ENCODE assay signal across 8 cellular contexts in the genomic region with DNA sequence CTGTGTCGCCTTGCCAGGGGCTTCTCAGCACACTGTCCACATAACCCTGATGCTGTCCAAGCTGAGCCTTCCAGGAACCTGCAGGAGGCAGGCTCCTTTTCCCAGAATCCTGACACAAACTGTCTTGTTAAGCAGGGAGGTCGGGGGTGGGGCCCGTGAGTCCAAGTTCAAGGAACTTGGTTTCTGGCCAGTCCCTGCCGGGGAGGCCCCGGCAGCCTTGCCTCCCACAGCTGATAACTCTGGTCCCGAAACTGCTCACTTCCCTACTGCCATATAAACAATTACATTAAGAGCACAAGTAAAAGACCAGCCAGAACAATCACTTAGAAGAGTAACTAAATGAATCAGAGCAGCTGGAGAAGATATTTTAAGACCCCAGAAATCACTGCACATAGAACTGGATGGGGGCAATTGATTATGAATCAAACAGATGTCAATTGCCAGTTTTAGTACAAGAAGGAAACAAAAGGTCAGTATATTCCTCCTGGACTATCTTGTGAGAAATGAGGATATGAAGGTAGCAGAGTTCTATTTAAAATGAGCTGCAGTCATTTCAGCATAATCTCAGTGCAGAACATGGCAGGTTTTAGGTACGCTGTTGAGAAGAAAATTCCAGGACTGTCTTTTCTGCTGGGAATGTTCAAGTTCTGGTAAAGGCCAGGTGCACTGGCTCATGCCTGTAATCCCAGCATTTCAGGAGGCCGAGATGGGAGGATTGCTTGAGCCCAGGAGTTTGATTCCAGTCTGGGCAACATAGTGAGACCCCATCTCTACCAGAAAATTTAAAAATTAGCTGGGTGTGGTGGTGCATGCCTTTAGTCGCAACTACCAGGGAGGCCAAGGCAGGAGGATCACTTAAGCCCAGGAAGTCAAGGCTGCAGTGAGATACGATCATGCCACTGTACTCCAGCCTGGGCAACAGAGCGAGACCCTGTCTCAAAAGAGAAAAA.
DNase-seq lines count a peak whose midpoint lies in the region; ATAC-seq, FAIRE-seq and TF ChIP-seq lines count a peak whose summit lies in the region.

No MANE protein-coding gene starts in this region.

- H3K27ac ChIP-seq in kidney (ENCODE audit: low read depth in 2 of 2, low read length in 2 of 2), result no peak overlapping the region

- H3K36me3 Mint-ChIP-seq in nephron progenitor cell (ENCODE audit: low read depth), result no peaks in the 10 kb centered on the region

- intact Hi-C loops in kidney (cut with DNase I), result no loop called here
- intact Hi-C loops in lower leg skin (cut with DNase I; ENCODE audit: low total_unique reads), result no loop called here

- no peak overlapping the region for H3K27ac Mint-ChIP-seq in nephron progenitor cell

- TF ChIP-seq CTCF in kidney (IDR thresholded peaks at IDR 0.05; ENCODE audit: borderline replicate concordance, extremely low read depth, insufficient read depth) (no peak), nephron progenitor cell (IDR thresholded peaks at IDR 0.05) (no peak), lower leg skin (IDR thresholded peaks at IDR 0.05) (no peak)

- peaks cover 2% of the 10 kb centered on the region for H3K27me3 Mint-ChIP-seq in nephron progenitor cell (ENCODE audit: low read depth, poor library complexity)

- H3K4me3 ChIP-seq in kidney (ENCODE audit: low read length in 2 of 2), result no peak overlapping the region
- no peak overlapping the region for H3K4me3 ChIP-seq in lower leg skin (ENCODE audit: low read depth, poor library complexity, severe bottlenecking)

- no peak for TF ChIP-seq POLR2A in lower leg skin (IDR thresholded peaks at IDR 0.05)

- WGBS in lower leg skin, 2 donors, result 64 to 66% methylated on average over 11 of the region's 11 CpGs

- in situ Hi-C loops in SK-MEL-5 (cut with HindIII; ENCODE audit: low pct_unique_long_range_greater_than_20kb, low sequenced_read_pairs), result no loop called here

- DNase-seq in SK-MEL-5 (ENCODE audit: low read depth, low spot score) (peak; percentile 52), kidney (peak; percentile 88), nephron progenitor cell (no peak), 8988T (no peak), lower leg skin (ENCODE audit: low spot score in 2 of 2) (no peak)
- DNase-seq in stimulated activated CD4-positive, alpha-beta T cell treated with anti-CD3 and anti-CD28 coated beads, Interleukin-2, amount 100 ng/mL, for 48 hours, result no peak

- H3K9me3 ChIP-seq in kidney (ENCODE audit: control insufficient read depth in 1 of 2, low read length in 2 of 2), result no peaks in the 10 kb centered on the region

- H3K9me3 Mint-ChIP-seq in nephron progenitor cell, result no peaks in the 10 kb centered on the region

- no peak overlapping the region for H3K4me3 Mint-ChIP-seq in nephron progenitor cell

- peak overlapping the region in 1 of 2 donors; percentile 28 for H3K9ac ChIP-seq in kidney (ENCODE audit: low read length in 2 of 2)

- no peaks in the 10 kb centered on the region for H3K36me3 ChIP-seq in kidney (ENCODE audit: control insufficient read depth in 1 of 2, insufficient read depth in 2 of 2, low read length in 2 of 2)

- no peak for FAIRE-seq in kidney (lab: Jason Lieb, UNC)

- peaks cover 0 to 8% of the 10 kb centered on the region in 2 donors for H3K4me1 ChIP-seq in kidney (ENCODE audit: control insufficient read depth in 1 of 2, insufficient read depth in 1 of 2, low read depth in 1 of 2, low read length in 2 of 2)

- ATAC-seq in GM19023 (IDR thresholded peaks at IDR 0.05; ENCODE audit: unreplicated experiment) (peak; percentile 87), HG02798 (IDR thresholded peaks at IDR 0.05; ENCODE audit: poor library complexity, unreplicated experiment) (peak; percentile 88)

- peaks cover 26% of the 10 kb centered on the region for H3K4me1 Mint-ChIP-seq in nephron progenitor cell

Comparison
In these comparisons a context has a peak if more than half of its experiments do, and no peak if none do; other contexts are left out.
1. DNase-seq: peak in SK-MEL-5 (single experiment) and kidney (single experiment); none in stimulated activated CD4-positive, alpha-beta T cell treated with anti-CD3 and anti-CD28 coated beads, Interleukin-2, amount 100 ng/mL, for 48 hours (0 of 2), nephron progenitor cell (single experiment), 8988T (single experiment) and lower leg skin (0 of 2).